In the genomic region with DNA sequence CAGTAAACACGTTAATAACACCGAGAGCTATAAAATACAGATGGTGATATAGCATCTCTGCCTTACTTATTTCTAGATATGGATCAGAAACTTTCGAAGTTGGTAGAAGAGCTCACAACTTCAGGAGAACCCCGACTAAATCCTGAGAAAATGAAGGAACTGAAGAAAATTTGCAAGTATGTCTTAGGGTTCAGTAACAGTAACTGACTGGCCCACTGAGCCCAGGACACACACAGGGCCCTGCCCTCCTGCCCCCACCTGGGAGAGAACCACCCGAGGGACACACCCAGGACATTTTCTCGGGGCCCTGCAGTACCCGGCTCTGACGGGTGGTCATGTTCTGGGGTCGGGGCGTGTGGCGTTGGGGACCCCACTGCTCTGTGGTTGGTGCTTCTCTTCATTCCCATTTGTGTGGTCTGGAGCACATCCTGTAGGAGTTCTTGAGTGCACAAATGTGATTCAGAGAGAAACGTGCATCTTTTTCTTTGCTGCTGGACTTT, we compare ENCODE assay signal across 1 cellular context.
TF ChIP-seq lines count a peak whose summit lies in the region.

No MANE protein-coding gene starts in this region.

TF ChIP-seq in HCT116, 20 proteins besides CTCF, POLR2A, EP300 and RAD21 (continued from another document):
- TF ChIP-seq, protein P1, sequence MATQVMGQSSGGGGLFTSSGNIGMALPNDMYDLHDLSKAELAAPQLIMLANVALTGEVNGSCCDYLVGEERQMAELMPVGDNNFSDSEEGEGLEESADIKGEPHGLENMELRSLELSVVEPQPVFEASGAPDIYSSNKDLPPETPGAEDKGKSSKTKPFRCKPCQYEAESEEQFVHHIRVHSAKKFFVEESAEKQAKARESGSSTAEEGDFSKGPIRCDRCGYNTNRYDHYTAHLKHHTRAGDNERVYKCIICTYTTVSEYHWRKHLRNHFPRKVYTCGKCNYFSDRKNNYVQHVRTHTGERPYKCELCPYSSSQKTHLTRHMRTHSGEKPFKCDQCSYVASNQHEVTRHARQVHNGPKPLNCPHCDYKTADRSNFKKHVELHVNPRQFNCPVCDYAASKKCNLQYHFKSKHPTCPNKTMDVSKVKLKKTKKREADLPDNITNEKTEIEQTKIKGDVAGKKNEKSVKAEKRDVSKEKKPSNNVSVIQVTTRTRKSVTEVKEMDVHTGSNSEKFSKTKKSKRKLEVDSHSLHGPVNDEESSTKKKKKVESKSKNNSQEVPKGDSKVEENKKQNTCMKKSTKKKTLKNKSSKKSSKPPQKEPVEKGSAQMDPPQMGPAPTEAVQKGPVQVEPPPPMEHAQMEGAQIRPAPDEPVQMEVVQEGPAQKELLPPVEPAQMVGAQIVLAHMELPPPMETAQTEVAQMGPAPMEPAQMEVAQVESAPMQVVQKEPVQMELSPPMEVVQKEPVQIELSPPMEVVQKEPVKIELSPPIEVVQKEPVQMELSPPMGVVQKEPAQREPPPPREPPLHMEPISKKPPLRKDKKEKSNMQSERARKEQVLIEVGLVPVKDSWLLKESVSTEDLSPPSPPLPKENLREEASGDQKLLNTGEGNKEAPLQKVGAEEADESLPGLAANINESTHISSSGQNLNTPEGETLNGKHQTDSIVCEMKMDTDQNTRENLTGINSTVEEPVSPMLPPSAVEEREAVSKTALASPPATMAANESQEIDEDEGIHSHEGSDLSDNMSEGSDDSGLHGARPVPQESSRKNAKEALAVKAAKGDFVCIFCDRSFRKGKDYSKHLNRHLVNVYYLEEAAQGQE (IDR thresholded peaks at IDR 0.05; ENCODE audit: low read depth): no peak
- TF ChIP-seq CEBPB (IDR thresholded peaks at IDR 0.05; ENCODE audit: low read depth) (no peak), ZNF274 (IDR thresholded peaks at IDR 0.05; ENCODE audit: low read depth, low read length) (no peak)
- TF ChIP-seq, protein P2, sequence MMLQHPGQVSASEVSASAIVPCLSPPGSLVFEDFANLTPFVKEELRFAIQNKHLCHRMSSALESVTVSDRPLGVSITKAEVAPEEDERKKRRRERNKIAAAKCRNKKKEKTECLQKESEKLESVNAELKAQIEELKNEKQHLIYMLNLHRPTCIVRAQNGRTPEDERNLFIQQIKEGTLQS (IDR thresholded peaks at IDR 0.05): no peak
